Comparison of ENCODE assay signal across 1 cellular context in genomic region chr10:72274730-72275350, GRCh38.
A peak's percentile ranks its signal among the peaks of the same experiment; 100 is the strongest.
TF ChIP-seq lines count a peak whose summit lies in the region.

No MANE protein-coding gene starts in this region.

TF ChIP-seq in HEK293, 187 proteins besides CTCF, POLR2A, EP300 and RAD21 (continued from another document and continues in another):
- TF ChIP-seq ZSCAN18 (tag by site-specific recombination; IDR thresholded peaks at IDR 0.05) (no peak), ZNF16 (tag by site-specific recombination; IDR thresholded peaks at IDR 0.05; ENCODE audit: low read depth) (no peak), ZNF133 (tag by site-specific recombination; IDR thresholded peaks at IDR 0.05) (no peak), HIC1 (tag by site-specific recombination; IDR thresholded peaks at IDR 0.05) (peak; percentile 98), ZFP3 (tag by site-specific recombination; IDR thresholded peaks at IDR 0.05; ENCODE audit: low read depth) (no peak), ZSCAN30 (tag by site-specific recombination; IDR thresholded peaks at IDR 0.05) (0 out of 2 replicates have a peak, but pooled peaks have one; percentile 64), ZEB2 (tag by site-specific recombination; IDR thresholded peaks at IDR 0.05) (peak; percentile 73), PRDM10 (tag by site-specific recombination; IDR thresholded peaks at IDR 0.05) (no peak), ZNF19 (tag by site-specific recombination; IDR thresholded peaks at IDR 0.05; ENCODE audit: low read depth) (no peak), ZBTB6 (tag by site-specific recombination; IDR thresholded peaks at IDR 0.05) (no peak), KLF7 (tag by site-specific recombination; IDR thresholded peaks at IDR 0.05; ENCODE audit: borderline replicate concordance) (no peak), ZNF175 (tag by site-specific recombination; IDR thresholded peaks at IDR 0.05) (no peak), PRDM6 (tag by site-specific recombination; IDR thresholded peaks at IDR 0.05) (no peak), ZNF623 (tag by site-specific recombination; IDR thresholded peaks at IDR 0.05) (no peak; the same call in 1 of the 2 replicates), ZNF529 (tag by site-specific recombination; IDR thresholded peaks at IDR 0.05; ENCODE audit: insufficient replicate concordance) (no peak), ZNF169 (tag by site-specific recombination; IDR thresholded peaks at IDR 0.05) (no peak), PRDM1 (tag by site-specific recombination; IDR thresholded peaks at IDR 0.05) (no peak), ZNF704 (tag by site-specific recombination; IDR thresholded peaks at IDR 0.05) (no peak), ZNF692 (tag by site-specific recombination; IDR thresholded peaks at IDR 0.05) (peak; percentile 27; the same call in 1 of the 2 replicates), ZNF747 (tag by site-specific recombination; IDR thresholded peaks at IDR 0.05) (no peak), ZNF488 (tag by site-specific recombination; IDR thresholded peaks at IDR 0.05) (no peak), ELK4 (IDR thresholded peaks at IDR 0.05; ENCODE audit: borderline replicate concordance, low read depth, low read length) (no peak), ZNF585B (tag by site-specific recombination; IDR thresholded peaks at IDR 0.05) (no peak), KLF1 (tag by site-specific recombination; IDR thresholded peaks at IDR 0.05) (peak; percentile 32; the same call in 1 of the 2 replicates), ZNF645 (tag by site-specific recombination; IDR thresholded peaks at IDR 0.05) (no peak), ZNF530 (tag by site-specific recombination; IDR thresholded peaks at IDR 0.05; ENCODE audit: low read depth) (no peak), ZBTB20 (tag by site-specific recombination; IDR thresholded peaks at IDR 0.05) (no peak), ZNF311 (tag by site-specific recombination; IDR thresholded peaks at IDR 0.05; ENCODE audit: borderline replicate concordance) (no peak), ZNF433 (tag by site-specific recombination; IDR thresholded peaks at IDR 0.05; ENCODE audit: low read depth) (no peak), ZNF202 (tag by site-specific recombination; IDR thresholded peaks at IDR 0.05; ENCODE audit: borderline replicate concordance) (no peak), OVOL3 (tag by site-specific recombination; IDR thresholded peaks at IDR 0.05) (no peak), ZNF324 (tag by site-specific recombination; IDR thresholded peaks at IDR 0.05) (no peak), BCL11B (tag by site-specific recombination; IDR thresholded peaks at IDR 0.05; ENCODE audit: low read depth) (peak; percentile 46; the same call in 1 of the 2 replicates), ZNF221 (tag by site-specific recombination; IDR thresholded peaks at IDR 0.05; ENCODE audit: borderline replicate concordance) (no peak), ZNF280C (tag by site-specific recombination; IDR thresholded peaks at IDR 0.05) (no peak), ZNF596 (tag by site-specific recombination; IDR thresholded peaks at IDR 0.05) (no peak), ZBTB7A (tag by site-specific recombination; IDR thresholded peaks at IDR 0.05; ENCODE audit: low read depth) (0 out of 2 replicates have a peak, but pooled peaks have one; percentile 69), ZNF768 (tag by site-specific recombination; IDR thresholded peaks at IDR 0.05) (no peak), REPIN1 (tag by site-specific recombination; IDR thresholded peaks at IDR 0.05; ENCODE audit: low read depth) (0 out of 2 replicates have a peak, but pooled peaks have one; percentile 13), ATF2 (tag by site-specific recombination; IDR thresholded peaks at IDR 0.05; ENCODE audit: low read depth) (no peak)
